19 cellular contexts compared by ENCODE assay signal in genomic region chr18:63889641-63890040, GRCh38. TPM values are rescaled to one million over a fixed set of nuclear protein-coding genes. Genes with fewer than 3 reads are reported as not detected.
"Had no signal": no experiment of that assay in that cellular context is flagged by ENCODE, and none has a peak within 500 bp of the region (broad histone marks: within the 10 kb centered on the region; RNA-seq: fewer than 3 reads in every experiment).

No MANE protein-coding gene starts in this region.

- H3K9me3 Mint-ChIP-seq: activated CD8-positive, alpha-beta T cell treated with anti-CD3 and anti-CD28 coated beads for 36 hours; activated naive CD8-positive, alpha-beta T cell treated with anti-CD3 and anti-CD28 coated beads, Interleukin-2, amount 50 U/mL, for 24 hours; neural progenitor cell had no signal

- H3K36me3 Mint-ChIP-seq: neural progenitor cell had no signal

- H3K4me1 ChIP-seq: colonic mucosa, neural progenitor cell, stomach, uterus had no signal

- DNase-seq: activated CD4-positive, alpha-beta T cell treated with anti-CD3 and anti-CD28 coated beads for 36 hours; activated CD8-positive, alpha-beta memory T cell treated with anti-CD3 and anti-CD28 coated beads, Interleukin-2, amount 50 U/mL, for 4 hours; activated CD8-positive, alpha-beta T cell treated with anti-CD3 and anti-CD28 coated beads for 36 hours; activated naive CD4-positive, alpha-beta T cell; activated naive CD8-positive, alpha-beta T cell treated with anti-CD3 and anti-CD28 coated beads, Interleukin-2, amount 50 U/mL, for 24 hours; colonic mucosa; effector CD4-positive, alpha-beta T cell; left ventricle myocardium superior; stimulated activated CD4-positive, alpha-beta T cell treated with anti-CD3 and anti-CD28 coated beads, Interleukin-4, amount 100 ng/mL, for 4 hours; stomach; uterus had no signal

- H3K27me3 ChIP-seq: colonic mucosa, hepatocyte, neural progenitor cell, stomach, uterus had no signal

- H3K27ac Mint-ChIP-seq: activated CD4-positive, alpha-beta T cell treated with anti-CD3 and anti-CD28 coated beads for 36 hours; activated CD8-positive, alpha-beta T cell treated with anti-CD3 and anti-CD28 coated beads for 36 hours; activated naive CD8-positive, alpha-beta T cell treated with anti-CD3 and anti-CD28 coated beads, Interleukin-2, amount 50 U/mL, for 24 hours; neural progenitor cell had no signal

- H3K4me3 Mint-ChIP-seq: activated CD4-positive, alpha-beta T cell treated with anti-CD3 and anti-CD28 coated beads for 36 hours; activated CD8-positive, alpha-beta T cell treated with anti-CD3 and anti-CD28 coated beads for 36 hours; activated naive CD8-positive, alpha-beta T cell treated with anti-CD3 and anti-CD28 coated beads, Interleukin-2, amount 50 U/mL, for 24 hours; neural progenitor cell had no signal

- ATAC-seq: activated CD4-positive, alpha-beta T cell treated with anti-CD3 and anti-CD28 coated beads for 36 hours; activated CD8-positive, alpha-beta T cell treated with anti-CD3 and anti-CD28 coated beads for 36 hours; activated naive CD8-positive, alpha-beta T cell treated with anti-CD3 and anti-CD28 coated beads, Interleukin-2, amount 50 U/mL, for 24 hours; left ventricle myocardium superior had no signal

- H3K4me1 Mint-ChIP-seq: activated naive CD8-positive, alpha-beta T cell treated with anti-CD3 and anti-CD28 coated beads, Interleukin-2, amount 50 U/mL, for 24 hours; neural progenitor cell had no signal

- H3K4me3 ChIP-seq: colonic mucosa, hepatocyte, neural progenitor cell, stomach, thoracic aorta, uterus had no signal

- H3K27ac ChIP-seq: colonic mucosa, hepatocyte, neural progenitor cell, stomach, thoracic aorta, uterus, VCaP had no signal

- H3K36me3 ChIP-seq: colonic mucosa, neural progenitor cell, stomach, thoracic aorta, uterus had no signal

- H3K9me3 ChIP-seq: colonic mucosa, stomach, thoracic aorta, uterus had no signal

RNA-seq across cellular contexts. Expression of gene SERPINB2, which starts 2.1 kb away (rescaled TPM):
- total RNA-seq: activated CD4-positive, alpha-beta T cell treated with anti-CD3 and anti-CD28 coated beads for 36 hours; activated CD8-positive, alpha-beta T cell treated with anti-CD3 and anti-CD28 coated beads for 36 hours; cardiac septum; left ventricle myocardium superior had no signal

RNA-seq across cellular contexts. Expression of gene SERPINB10, which starts 18.1 kb away (rescaled TPM):
- total RNA-seq: activated CD4-positive, alpha-beta T cell treated with anti-CD3 and anti-CD28 coated beads for 36 hours; activated CD8-positive, alpha-beta T cell treated with anti-CD3 and anti-CD28 coated beads for 36 hours; cardiac septum; colonic mucosa; kidney epithelial cell; left ventricle myocardium superior; mesenteric fat pad; myocyte; thoracic aorta; uterus had no signal
- polyA plus RNA-seq: hepatocyte had no signal

RNA-seq across cellular contexts. Expression of gene HMSD, which starts 59.5 kb away (rescaled TPM):
- total RNA-seq: kidney epithelial cell, mesenteric fat pad, myocyte, stomach, thoracic aorta had no signal
- polyA plus RNA-seq: hepatocyte had no signal
